In genomic region chr15:35998637-35999036, GRCh38 we compare ENCODE assay signal across 35 cellular contexts.
"Had no signal": no experiment of that assay in that cellular context is flagged by ENCODE, and none has a peak within 500 bp of the region (broad histone marks: within the 10 kb centered on the region; RNA-seq: fewer than 3 reads in every experiment).

No MANE protein-coding gene starts in this region.

- H3K36me3 Mint-ChIP-seq: activated CD4-positive, alpha-beta memory T cell treated with anti-CD3 and anti-CD28 coated beads for 36 hours; activated naive CD4-positive, alpha-beta T cell treated with anti-CD3 and anti-CD28 coated beads, Interleukin-2, amount 50 U/mL, for 72 hours; activated naive CD8-positive, alpha-beta T cell treated with anti-CD3 and anti-CD28 coated beads for 36 hours had no signal

- H3K4me1 Mint-ChIP-seq: activated CD4-positive, alpha-beta T cell treated with anti-CD3 and anti-CD28 coated beads, Interleukin-2, amount 10 ng/mL, durations not matched to agents 24 days and 14 days; activated naive CD8-positive, alpha-beta T cell treated with anti-CD3 and anti-CD28 coated beads for 36 hours; activated T-helper 17 cell treated with anti-CD3 and anti-CD28 coated beads, Interleukin-2, amount 50 U/mL, for 72 hours had no signal

- H3K4me3 ChIP-seq: adrenal gland, body of pancreas, breast epithelium had no signal

- H3K27me3 ChIP-seq: adrenal gland, body of pancreas, brain microvascular endothelial cell, breast epithelium had no signal

- H3K9me3 ChIP-seq: adrenal gland, body of pancreas, breast epithelium had no signal

- H3K27me3 Mint-ChIP-seq: activated CD4-positive, alpha-beta memory T cell treated with anti-CD3 and anti-CD28 coated beads for 36 hours; activated CD4-positive, alpha-beta T cell treated with anti-CD3 and anti-CD28 coated beads, Interleukin-2, amount 10 ng/mL, durations not matched to agents 24 days and 14 days; activated CD8-positive, alpha-beta T cell treated with anti-CD3 and anti-CD28 coated beads for 36 hours; activated T-helper 17 cell treated with anti-CD3 and anti-CD28 coated beads, Interleukin-2, amount 50 U/mL, for 72 hours had no signal

- H3K4me1 ChIP-seq: adrenal gland, breast epithelium had no signal

- DNase-seq: activated CD4-positive, alpha-beta memory T cell treated with anti-CD3 and anti-CD28 coated beads for 36 hours; activated CD4-positive, alpha-beta T cell treated with anti-CD3 and anti-CD28 coated beads for 4 hours; activated CD4-positive, alpha-beta T cell treated with anti-CD3 and anti-CD28 coated beads, Interleukin-2, amount 10 ng/mL, durations not matched to agents 24 days and 14 days; activated CD4-positive, alpha-beta T cell treated with anti-CD3 and anti-CD28 coated beads, Interleukin-2, amount 50 U/mL, for 1 hour; activated CD4-positive, alpha-beta T cell treated with anti-CD3 and anti-CD28 coated beads, Interleukin-2, amount 50 U/mL, for 4 hours; activated CD4-positive, CD25-positive, alpha-beta regulatory T cell treated with anti-CD3 and anti-CD28 coated beads, Interleukin-2, amount 50 U/mL, for 72 hours; activated CD8-positive, alpha-beta memory T cell treated with anti-CD3 and anti-CD28 coated beads, Interleukin-2, amount 50 U/mL, for 4 hours; activated CD8-positive, alpha-beta T cell treated with anti-CD3 and anti-CD28 coated beads for 36 hours; activated effector memory CD4-positive, alpha-beta T cell treated with anti-CD3 and anti-CD28 coated beads, Interleukin-2, amount 50 U/mL, for 16 hours; activated gamma-delta T cell treated with Interleukin-2 at 50 U/mL for 16 hours; activated naive CD4-positive, alpha-beta T cell; activated naive CD4-positive, alpha-beta T cell treated with anti-CD3 and anti-CD28 coated beads for 36 hours; activated naive CD4-positive, alpha-beta T cell treated with anti-CD3 and anti-CD28 coated beads, Interleukin-2, amount 50 U/mL, for 16 hours; activated naive CD8-positive, alpha-beta T cell treated with anti-CD3 and anti-CD28 coated beads for 36 hours; activated T-cell treated with anti-CD3 and anti-CD28 coated beads for 4 hours; activated T-cell treated with anti-CD3 and anti-CD28 coated beads, Interleukin-2, amount 50 U/mL, for 1 hour; activated T-cell treated with anti-CD3 and anti-CD28 coated beads, Interleukin-2, amount 50 U/mL, for 4 hours; activated T-cell treated with anti-CD3 and anti-CD28 coated beads, Interleukin-2, amount 50 U/mL, for 72 hours; adrenal gland; amniotic stem cell; aorta; body of pancreas; brain microvascular endothelial cell; central memory CD4-positive, alpha-beta T cell; T-helper 1 cell; T-helper 2 cell; T-helper 9 cell; WERI-Rb-1 had no signal

- H3K27ac Mint-ChIP-seq: activated CD4-positive, alpha-beta memory T cell treated with anti-CD3 and anti-CD28 coated beads for 36 hours; activated CD4-positive, alpha-beta T cell treated with anti-CD3 and anti-CD28 coated beads, Interleukin-2, amount 10 ng/mL, durations not matched to agents 24 days and 14 days; activated CD8-positive, alpha-beta T cell treated with anti-CD3 and anti-CD28 coated beads for 36 hours; activated naive CD4-positive, alpha-beta T cell treated with anti-CD3 and anti-CD28 coated beads for 36 hours; activated naive CD4-positive, alpha-beta T cell treated with anti-CD3 and anti-CD28 coated beads, Interleukin-2, amount 50 U/mL, for 72 hours; activated naive CD8-positive, alpha-beta T cell treated with anti-CD3 and anti-CD28 coated beads for 36 hours; activated T-cell treated with anti-CD3 and anti-CD28 coated beads, Interleukin-2, amount 50 U/mL, for 72 hours; activated T-helper 1 cell treated with anti-CD3 and anti-CD28 coated beads, Interleukin-12 subunit alpha, Interleukin-12 subunit beta, Interleukin-2, Interleukin-4 antibody, amounts not matched to agents 30 ng/mL and 10 ng/mL and 1 ng/mL, durations not matched to agents 14 hours and 24 hours and 36 hours; activated T-helper 17 cell treated with anti-CD3 and anti-CD28 coated beads, Interleukin-2, amount 50 U/mL, for 72 hours; T-helper 1 cell treated with Interleukin-12 subunit alpha and Interleukin-12 subunit beta and Interleukin-4 antibody, amounts not matched to agents 30 μg/mL and 1 μg/mL, for 36 hours; T-helper 2 cell treated with Interferon-gamma antibody and Interleukin-4, amounts not matched to agents 5 μg/mL and 100 μg/mL, for 36 hours had no signal

- ATAC-seq: activated CD8-positive, alpha-beta T cell treated with anti-CD3 and anti-CD28 coated beads for 36 hours; activated naive CD4-positive, alpha-beta T cell treated with anti-CD3 and anti-CD28 coated beads, Interleukin-2, amount 50 U/mL, for 72 hours; activated T-cell treated with anti-CD3 and anti-CD28 coated beads, Interleukin-2, amount 50 U/mL, for 4 hours; activated T-cell treated with anti-CD3 and anti-CD28 coated beads, Interleukin-2, amount 50 U/mL, for 72 hours; activated T-helper 17 cell treated with anti-CD3 and anti-CD28 coated beads, Interleukin-2, amount 50 U/mL, for 72 hours; body of pancreas; WTC11 had no signal

- H3K27ac ChIP-seq: adrenal gland, body of pancreas, brain microvascular endothelial cell, breast epithelium, WERI-Rb-1 had no signal

- H3K9me3 Mint-ChIP-seq: activated CD4-positive, alpha-beta memory T cell treated with anti-CD3 and anti-CD28 coated beads for 36 hours; activated CD8-positive, alpha-beta T cell treated with anti-CD3 and anti-CD28 coated beads for 36 hours; activated naive CD4-positive, alpha-beta T cell treated with anti-CD3 and anti-CD28 coated beads for 36 hours; activated naive CD4-positive, alpha-beta T cell treated with anti-CD3 and anti-CD28 coated beads, Interleukin-2, amount 50 U/mL, for 72 hours; activated T-cell treated with anti-CD3 and anti-CD28 coated beads, Interleukin-2, amount 50 U/mL, for 4 hours; activated T-helper 1 cell treated with anti-CD3 and anti-CD28 coated beads, Interleukin-12 subunit alpha, Interleukin-12 subunit beta, Interleukin-2, Interleukin-4 antibody, amounts not matched to agents 30 ng/mL and 10 ng/mL and 1 ng/mL, durations not matched to agents 14 hours and 24 hours and 36 hours; activated T-helper 17 cell treated with anti-CD3 and anti-CD28 coated beads, Interleukin-2, amount 50 U/mL, for 72 hours; T-helper 1 cell treated with Interleukin-12 subunit alpha and Interleukin-12 subunit beta and Interleukin-4 antibody, amounts not matched to agents 30 μg/mL and 1 μg/mL, for 36 hours had no signal

- H3K4me3 Mint-ChIP-seq: activated CD4-positive, alpha-beta memory T cell treated with anti-CD3 and anti-CD28 coated beads for 36 hours; activated CD4-positive, alpha-beta T cell treated with anti-CD3 and anti-CD28 coated beads, Interleukin-2, amount 10 ng/mL, durations not matched to agents 24 days and 14 days; activated CD8-positive, alpha-beta T cell treated with anti-CD3 and anti-CD28 coated beads for 36 hours; activated naive CD4-positive, alpha-beta T cell treated with anti-CD3 and anti-CD28 coated beads for 36 hours; activated naive CD8-positive, alpha-beta T cell treated with anti-CD3 and anti-CD28 coated beads for 36 hours; activated T-cell treated with anti-CD3 and anti-CD28 coated beads, Interleukin-2, amount 50 U/mL, for 4 hours; activated T-cell treated with anti-CD3 and anti-CD28 coated beads, Interleukin-2, amount 50 U/mL, for 72 hours; activated T-helper 1 cell treated with anti-CD3 and anti-CD28 coated beads, Interleukin-12 subunit alpha, Interleukin-12 subunit beta, Interleukin-2, Interleukin-4 antibody, amounts not matched to agents 30 ng/mL and 10 ng/mL and 1 ng/mL, durations not matched to agents 14 hours and 24 hours and 36 hours; activated T-helper 17 cell treated with anti-CD3 and anti-CD28 coated beads, Interleukin-2, amount 50 U/mL, for 72 hours; T-helper 1 cell treated with Interleukin-12 subunit alpha and Interleukin-12 subunit beta and Interleukin-4 antibody, amounts not matched to agents 30 μg/mL and 1 μg/mL, for 36 hours; T-helper 2 cell treated with Interferon-gamma antibody and Interleukin-4, amounts not matched to agents 5 μg/mL and 100 μg/mL, for 36 hours; WTC11 had no signal

- H3K36me3 ChIP-seq: adrenal gland, brain microvascular endothelial cell, breast epithelium, WERI-Rb-1 had no signal
